ENCODE assay signal across 8 cellular contexts in genomic region chr12:56724660-56724988, GRCh38. TPM values are rescaled to one million over a fixed set of nuclear protein-coding genes. Genes with fewer than 3 reads are reported as not detected.
DNase-seq lines count a peak whose midpoint lies in the region; ATAC-seq and TF ChIP-seq lines count a peak whose summit lies in the region.

No MANE protein-coding gene starts in this region.

- H3K9me3 ChIP-seq in WERI-Rb-1 (ENCODE audit: severe bottlenecking): no peaks in the 10 kb centered on the region

- ATAC-seq in foreskin keratinocyte: peak; percentile 1
- no peak for ATAC-seq in GM19395 (IDR thresholded peaks at IDR 0.05; ENCODE audit: unreplicated experiment)
- ATAC-seq in GM21717 (IDR thresholded peaks at IDR 0.05; ENCODE audit: unreplicated experiment): no peak
- no peak for ATAC-seq in omental fat pad (ENCODE audit: low FRiP score)

- no peaks in the 10 kb centered on the region for H3K27me3 Mint-ChIP-seq in progenitor cell of endocrine pancreas

- H3K4me3 ChIP-seq in HFF-Myc (replicated peaks; ENCODE audit: low read depth, low read length) (peak overlapping the region; percentile 95), WERI-Rb-1 (ENCODE audit: low read depth, low read length) (peak overlapping the region; percentile 96)

- peaks cover 47% of the 10 kb centered on the region for H3K4me1 Mint-ChIP-seq in progenitor cell of endocrine pancreas (ENCODE audit: low read depth)

- H3K4me1 ChIP-seq in foreskin keratinocyte: peaks cover 15% of the 10 kb centered on the region

- peak overlapping the region; percentile 100 for H3K27ac Mint-ChIP-seq in progenitor cell of endocrine pancreas

- peaks cover 19% of the 10 kb centered on the region for H3K36me3 Mint-ChIP-seq in progenitor cell of endocrine pancreas (ENCODE audit: insufficient read depth)

- H3K27ac ChIP-seq in WERI-Rb-1: peak overlapping the region; percentile 92
- peak overlapping the region; percentile 93 for H3K27ac ChIP-seq in foreskin keratinocyte

- no peak for TF ChIP-seq CTCF in HFF-Myc (IDR thresholded peaks at IDR 0.05; ENCODE audit: low read depth, low read length, missing control alignments)
- TF ChIP-seq CTCF in WERI-Rb-1 (IDR thresholded peaks at IDR 0.05; ENCODE audit: low read depth, low read length): no peak
- TF ChIP-seq CTCF in foreskin keratinocyte (conservative IDR thresholded peaks at IDR 0.05): no peak
- TF ChIP-seq CTCF in progenitor cell of endocrine pancreas (IDR thresholded peaks at IDR 0.05; ENCODE audit: unreplicated experiment): no peak
- no peak for TF ChIP-seq CTCF in omental fat pad (IDR thresholded peaks at IDR 0.05)

- peak overlapping the region; percentile 98 for H3K4me3 Mint-ChIP-seq in progenitor cell of endocrine pancreas (ENCODE audit: low read depth)

- no peak for DNase-seq in HFF-Myc (ENCODE audit: extremely low read depth, low read depth)
- no peak for DNase-seq in WERI-Rb-1
- DNase-seq in foreskin keratinocyte: no peak
- DNase-seq in progenitor cell of endocrine pancreas (ENCODE audit: low spot score, unreplicated experiment): no peak
- DNase-seq in dermis blood vessel endothelial cell: no peak
- DNase-seq in omental fat pad (ENCODE audit: low spot score): no peak

- no peaks in the 10 kb centered on the region for H3K9me3 Mint-ChIP-seq in progenitor cell of endocrine pancreas (ENCODE audit: low read depth)

- H3K36me3 ChIP-seq in WERI-Rb-1: peaks cover 80% of the 10 kb centered on the region

- H3K27me3 ChIP-seq in WERI-Rb-1 (ENCODE audit: insufficient read depth, low read depth, severe bottlenecking) (no peaks in the 10 kb centered on the region), foreskin keratinocyte (no peaks in the 10 kb centered on the region)

RNA-seq across cellular contexts. Expression of gene NACA, which starts 0.5 kb away (rescaled TPM):
- total RNA-seq in foreskin keratinocyte (1,105 and 1,204 TPM in 2 replicates), progenitor cell of endocrine pancreas (811 and 841 TPM in 2 replicates), dermis blood vessel endothelial cell (1,174 and 1,321 TPM in 2 replicates), omental fat pad (1,000 to 10,000 TPM in 2 of 4 donors, 100 to 1,000 TPM in 2; 968 to 1,190 (median 1,074) TPM)
- polyA plus RNA-seq in foreskin keratinocyte: 1,271 and 1,425 TPM in 2 replicates

RNA-seq across cellular contexts. Expression of gene PRIM1, which starts 27.5 kb away (rescaled TPM):
- 28.0 and 31.5 TPM in 2 replicates for total RNA-seq in foreskin keratinocyte
- polyA plus RNA-seq in foreskin keratinocyte: 14.5 and 18.3 TPM in 2 replicates
- total RNA-seq in progenitor cell of endocrine pancreas: 21.2 and 26.6 TPM in 2 replicates
- total RNA-seq in dermis blood vessel endothelial cell: 7.7 and 12.4 TPM in 2 replicates
- total RNA-seq in omental fat pad: 10 to 100 TPM in 1 of 4 donors, 1 to 10 TPM in 3; 2.8 to 10.7 (median 5.5) TPM

RNA-seq across cellular contexts. Expression of gene PTGES3, which starts 36.5 kb away (rescaled TPM):
- total RNA-seq in foreskin keratinocyte (263 and 298 TPM in 2 replicates), progenitor cell of endocrine pancreas (231 and 234 TPM in 2 replicates), dermis blood vessel endothelial cell (54.1 and 116 TPM in 2 replicates), omental fat pad (100 to 1,000 TPM in 1 of 4 donors, 10 to 100 TPM in 3; 80.7 to 103 (median 84.6) TPM)
- 265 and 316 TPM in 2 replicates for polyA plus RNA-seq in foreskin keratinocyte

RNA-seq across cellular contexts. Expression of gene HSD17B6, which starts 38.5 kb away (rescaled TPM):
- 0.65 and 1.0 TPM in 2 replicates for total RNA-seq in foreskin keratinocyte
- polyA plus RNA-seq in foreskin keratinocyte: 0.62 and 1.7 TPM in 2 replicates
- 0.60 and 0.71 TPM in 2 replicates for total RNA-seq in progenitor cell of endocrine pancreas
- 0.51 TPM in 1 of 2 replicates, not detected in the other for total RNA-seq in dermis blood vessel endothelial cell
- total RNA-seq in omental fat pad: 10 to 100 TPM in 1 of 4 donors, 1 to 10 TPM in 2, not detected in 1; 3.1 to 18.7 (median 4.1) TPM
